7 cellular contexts compared by ENCODE assay signal in genomic region chr13:23695711-23696512, GRCh38.
DNase-seq lines count a peak whose midpoint lies in the region; ATAC-seq and TF ChIP-seq lines count a peak whose summit lies in the region.

No MANE protein-coding gene starts in this region.

- H4K8ac ChIP-seq in mesendoderm (ENCODE audit: low read depth, low read length): no peak overlapping the region

- no peak for TF ChIP-seq POLR2A in testis (IDR thresholded peaks at IDR 0.05)

- TF ChIP-seq CTCF in testis (IDR thresholded peaks at IDR 0.05): no peak

- H3K9ac ChIP-seq in mesendoderm (ENCODE audit: low read length): no peak overlapping the region

- WGBS in testis, 2 donors: 63% methylated on average over 22 to 48 of the region's 48 CpGs
- no CpG with 5 or more reads among the region's 48 CpGs for WGBS in mesendoderm (ENCODE audit: extremely low coverage, insufficient coverage, low lambda C conversion rate)

- H3K79me2 ChIP-seq in mesendoderm (ENCODE audit: control insufficient read depth, insufficient read depth, low read length): no peaks in the 10 kb centered on the region

- no peak overlapping the region for H2BK5ac ChIP-seq in mesendoderm (ENCODE audit: low read length)

- no peak overlapping the region for H3K4ac ChIP-seq in mesendoderm (ENCODE audit: low read depth, low read length)

- H3K23ac ChIP-seq in mesendoderm (ENCODE audit: low read length): no peak overlapping the region

- H4K5ac ChIP-seq in mesendoderm (ENCODE audit: low read length): no peak overlapping the region

- H3K4me3 ChIP-seq in testis: peak overlapping the region; percentile 24 to 27
- H3K4me3 ChIP-seq in mesendoderm (ENCODE audit: low read length): no peak overlapping the region

- H3K4me2 ChIP-seq in mesendoderm (ENCODE audit: low read length): no peak overlapping the region

- no peak overlapping the region for H3K27ac ChIP-seq in testis
- no peak overlapping the region for H3K27ac ChIP-seq in mesendoderm (ENCODE audit: low read depth, low read length)

- H3K4me1 ChIP-seq in testis (no peaks in the 10 kb centered on the region), mesendoderm (ENCODE audit: control insufficient read depth, low read depth, low read length) (no peaks in the 10 kb centered on the region)

- no peak overlapping the region for H3K56ac ChIP-seq in mesendoderm (ENCODE audit: low read length)

- no peak overlapping the region for H2AK5ac ChIP-seq in mesendoderm (ENCODE audit: low read length)

- H3K36me3 ChIP-seq in testis (ENCODE audit: low read depth, missing control alignments) (no peaks in the 10 kb centered on the region), mesendoderm (ENCODE audit: control insufficient read depth, insufficient read depth, low read length) (no peaks in the 10 kb centered on the region)

- peak; percentile 77 for ATAC-seq in GM21367 (IDR thresholded peaks at IDR 0.05; ENCODE audit: unreplicated experiment)

- no peak overlapping the region for H2BK120ac ChIP-seq in mesendoderm (ENCODE audit: low read depth, low read length)

- peak; percentile 2 to 4 for DNase-seq in Kasumi-1 (lab: John Stamatoyannopoulos, UW)
- peak; percentile 32 for DNase-seq in activated T-helper 9 cell treated with anti-CD3 and anti-CD28 coated beads, Interleukin-2, amount 50 U/mL, for 16 hours (ENCODE audit: low read depth)
- DNase-seq in mucosa of gallbladder (ENCODE audit: low spot score): peak; percentile 25
- DNase-seq in testis: no peak
- DNase-seq in mesendoderm: no peak
- no peak for DNase-seq in NCI-H2107 treated with DMSO at 0.1 percent for 48 hours (lab: John Stamatoyannopoulos, UW; ENCODE audit: unreplicated experiment)

- no peaks in the 10 kb centered on the region for H3K27me3 ChIP-seq in testis
- H3K27me3 ChIP-seq in mesendoderm (ENCODE audit: insufficient read depth, low read length, poor library complexity): no peaks in the 10 kb centered on the region

- H3K79me1 ChIP-seq in mesendoderm (ENCODE audit: low read length): no peaks in the 10 kb centered on the region

- H3K9me3 ChIP-seq in testis: no peaks in the 10 kb centered on the region

- no peak overlapping the region for H3K18ac ChIP-seq in mesendoderm (ENCODE audit: low read length)

- H2BK15ac ChIP-seq in mesendoderm (replicated peaks; ENCODE audit: low read depth): no peak overlapping the region

- intact Hi-C loops in testis (cut with DNase I; ENCODE audit: low total_unique reads): no loop called here

Comparison
In these comparisons a context has a peak if more than half of its experiments do, and no peak if none do; other contexts are left out.
1. DNase-seq: peak in Kasumi-1 (2 of 2), activated T-helper 9 cell treated with anti-CD3 and anti-CD28 coated beads, Interleukin-2, amount 50 U/mL, for 16 hours (single experiment) and mucosa of gallbladder (single experiment); none in testis (single experiment), mesendoderm (single experiment) and NCI-H2107 treated with DMSO at 0.1 percent for 48 hours (single experiment).